In genomic region chr10:110456046-110456445, GRCh38 we compare ENCODE assay signal across 11 cellular contexts. TPM values are rescaled to one million over a fixed set of nuclear protein-coding genes. Genes with fewer than 3 reads are reported as not detected.
DNase-seq lines count a peak whose midpoint lies in the region; ATAC-seq, FAIRE-seq and TF ChIP-seq lines count a peak whose summit lies in the region.
"Had no signal": no experiment of that assay in that cellular context is flagged by ENCODE, and none has a peak within 500 bp of the region (broad histone marks: within the 10 kb centered on the region; RNA-seq: fewer than 3 reads in every experiment).

No MANE protein-coding gene starts in this region.

- CTCF ChIA-PET in GM12878 (lab: Yijun Ruan, JAX): interaction anchor here (1.2 to 1.4 kb wide), 3 partner anchors 14 to 90 kb away, joined by 3 to 6 read pairs (median 5); no protein-coding TSS in a partner anchor

- no peak overlapping the region for H2AK5ac ChIP-seq in neuronal stem cell (ENCODE audit: low read depth, low read length)

- peak overlapping the region; percentile 12 for H2BK15ac ChIP-seq in neuronal stem cell (ENCODE audit: low read length)

- no peak overlapping the region for H2AFZ ChIP-seq in GM12878 (ENCODE audit: control insufficient read depth, low read depth, low read length)
- no peak overlapping the region for H2AFZ ChIP-seq in neuronal stem cell (ENCODE audit: low read length)

- ATAC-seq in GM12878: 0 out of 3 replicates have a peak, but pooled peaks have one; percentile 6
- ATAC-seq in HG02763 (IDR thresholded peaks at IDR 0.05; ENCODE audit: unreplicated experiment): no peak
- ATAC-seq in GM18907 (IDR thresholded peaks at IDR 0.05; ENCODE audit: unreplicated experiment): no peak
- ATAC-seq: CD8-positive, alpha-beta T cell; left lung had no signal

- no peak for TF ChIP-seq RAD21 in GM12878 (IDR thresholded peaks at IDR 0.05; ENCODE audit: insufficient read depth, low read depth, low read length)

- H3K27ac ChIP-seq in BLaER1 treated with 17β-estradiol and CSF1 and Interleukin-3, amounts not matched to agents 10 nM and 100 nM: peak overlapping the region in 4 of 11 experiments; percentile 37 to 58 (median 45); a peak in 8 of 22 replicates
- H3K27ac ChIP-seq in GM12878 (ENCODE audit: control insufficient read depth, insufficient read depth): no peak overlapping the region
- no peak overlapping the region for H3K27ac ChIP-seq in neuronal stem cell (replicated peaks; ENCODE audit: low read length)
- H3K27ac ChIP-seq: left lung, ovary had no signal

- peak; percentile 7 for FAIRE-seq in GM12878 (lab: Jason Lieb, UNC)
- no peak for FAIRE-seq in D721Med (lab: Jason Lieb, UNC)

- no peak overlapping the region for H3K23ac ChIP-seq in neuronal stem cell (ENCODE audit: low read depth, low read length, poor library complexity)

- RAD21 ChIA-PET in GM12878 (lab: Charles Lee; ENCODE audit: unreplicated experiment): interaction anchor here (1.3 kb wide), 1 partner anchor 40 kb away, joined by 3 read pairs; no protein-coding TSS in a partner anchor

- no peak overlapping the region for H2BK5ac ChIP-seq in neuronal stem cell (ENCODE audit: low read length)

- 92% methylated on average over 1 of the region's 1 CpG for WGBS in GM12878 (ENCODE audit: insufficient coverage, insufficient replicate concordance, low lambda C conversion rate, missing lambda C conversion rate)
- no CpG with 5 or more reads among the region's 1 CpG for WGBS in neuronal stem cell (ENCODE audit: extremely low coverage in 2 of 2, insufficient read length in 2 of 2, insufficient replicate concordance in 1 of 2), 2 donors

- H4K91ac ChIP-seq in neuronal stem cell (ENCODE audit: low read depth, low read length, poor library complexity): no peak overlapping the region

- H3K9ac ChIP-seq in BLaER1 treated with 17β-estradiol and CSF1 and Interleukin-3, amounts not matched to agents 10 nM and 100 nM: peak overlapping the region in 5 of 11 experiments; percentile 3 to 24 (median 14); a peak in 7 of 22 replicates
- H3K9ac ChIP-seq in GM12878 (ENCODE audit: control insufficient read depth, insufficient read depth, low read length) (no peak overlapping the region), neuronal stem cell (ENCODE audit: low read depth, low read length, poor library complexity) (no peak overlapping the region)

- H2BK12ac ChIP-seq in neuronal stem cell (ENCODE audit: low read length): no peak overlapping the region

- in situ Hi-C loops in GM12878 (cut with MboI): no loop called here

- H3K4ac ChIP-seq in neuronal stem cell (ENCODE audit: low read length): no peak overlapping the region

- H3K4me1 ChIP-seq in BLaER1 treated with 17β-estradiol and CSF1 and Interleukin-3, amounts not matched to agents 10 nM and 100 nM: peaks cover 50 to 61% (median 59%) of the 10 kb centered on the region in 10 experiments
- H3K4me1 ChIP-seq in GM12878 (ENCODE audit: control insufficient read depth, insufficient read depth, low read length) (peaks cover 37% of the 10 kb centered on the region), neuronal stem cell (ENCODE audit: control insufficient read depth in 2 of 2, insufficient read depth in 1 of 2, low read depth in 1 of 2, low read length in 2 of 2) (peaks cover 2 to 8% of the 10 kb centered on the region in 2 donors)
- H3K4me1 ChIP-seq: left lung had no signal

- intact Hi-C loops in GM12878 (cut with micrococcal nuclease; ENCODE audit: unreplicated experiment): no loop called here

- TF ChIP-seq POLR2A in GM12878 (IDR thresholded peaks at IDR 0.05; ENCODE audit: low read depth, low read length): no peak

- H4K8ac ChIP-seq in neuronal stem cell (ENCODE audit: low read depth, low read length): no peak overlapping the region

- no peaks in the 10 kb centered on the region for H3K79me2 ChIP-seq in GM12878 (ENCODE audit: control insufficient read depth, insufficient read depth, low read length)

- TF ChIP-seq CTCF in GM12878 (IDR thresholded peaks at IDR 0.05 in 2 of 3, conservative IDR thresholded peaks at IDR 0.05 in 1 of 3; ENCODE audit: control insufficient read depth in 2 of 3, extremely low read depth in 1 of 3, insufficient read depth in 1 of 3, low read depth in 3 of 3, low read length in 3 of 3) (no peak), D721Med (IDR thresholded peaks at IDR 0.05; ENCODE audit: insufficient read depth, missing control alignments) (no peak)

- no peaks in the 10 kb centered on the region for H3K9me3 ChIP-seq in BLaER1 treated with 17β-estradiol and CSF1 and Interleukin-3, amounts not matched to agents 10 nM and 100 nM (replicated peaks in 1 of 11)
- no peaks in the 10 kb centered on the region for H3K9me3 ChIP-seq in GM12878 (replicated peaks; ENCODE audit: control insufficient read depth, insufficient read depth, low read length)
- H3K9me3 ChIP-seq in neuronal stem cell (replicated peaks in 1 of 2; ENCODE audit: control insufficient read depth in 2 of 2, insufficient read depth in 1 of 2, low read depth in 1 of 2, low read length in 2 of 2): no peaks in the 10 kb centered on the region
- H3K9me3 ChIP-seq: left lung, ovary had no signal

- H3K4me2 ChIP-seq in BLaER1 treated with 17β-estradiol and CSF1 and Interleukin-3, amounts not matched to agents 10 nM and 100 nM: peak overlapping the region; percentile 36 to 91 (median 86)
- H3K4me2 ChIP-seq in GM12878 (ENCODE audit: control insufficient read depth, insufficient read depth) (no peak overlapping the region), neuronal stem cell (ENCODE audit: insufficient read depth, low read length, poor library complexity, severe bottlenecking) (no peak overlapping the region)

- no peaks in the 10 kb centered on the region for H3K79me1 ChIP-seq in neuronal stem cell (ENCODE audit: low read depth, low read length)

- no peak overlapping the region for H3K14ac ChIP-seq in neuronal stem cell (ENCODE audit: low read length)

- H3K27me3 ChIP-seq in BLaER1 treated with 17β-estradiol and CSF1 and Interleukin-3, amounts not matched to agents 10 nM and 100 nM: no peaks in the 10 kb centered on the region
- no peaks in the 10 kb centered on the region for H3K27me3 ChIP-seq in GM12878 (replicated peaks in 1 of 2; ENCODE audit: control insufficient read depth in 2 of 2, insufficient read depth in 2 of 2, low read length in 1 of 2)
- H3K27me3 ChIP-seq in neuronal stem cell (ENCODE audit: control insufficient read depth in 3 of 3, insufficient read depth in 3 of 3, low read depth in 1 of 3, low read length in 3 of 3): peaks cover 0 to 20% (median 0%) of the 10 kb centered on the region in 3 experiments
- H3K27me3 ChIP-seq: left lung, ovary had no signal

- no peak overlapping the region; a peak in 1 of 20 replicates for H3K4me3 ChIP-seq in BLaER1 treated with 17β-estradiol and CSF1 and Interleukin-3, amounts not matched to agents 10 nM and 100 nM
- H3K4me3 ChIP-seq in GM12878 (no peak overlapping the region), neuronal stem cell (ENCODE audit: low read length in 2 of 2) (no peak overlapping the region)
- H3K4me3 ChIP-seq: left lung, ovary had no signal

- no peaks in the 10 kb centered on the region for H4K20me1 ChIP-seq in BLaER1 treated with 17β-estradiol and CSF1 and Interleukin-3, amounts not matched to agents 10 nM and 100 nM
- no peaks in the 10 kb centered on the region for H4K20me1 ChIP-seq in GM12878 (ENCODE audit: control insufficient read depth, insufficient read depth)

- SMC1A ChIA-PET in GM12878 (lab: Charles Lee; ENCODE audit: uncharacterized antibody, unreplicated experiment): interaction anchor here (1.0 to 2.0 kb wide), 10 partner anchors 8 to 51 kb away, joined by 3 to 7 read pairs (median 3); no protein-coding TSS in a partner anchor

- no peak overlapping the region for H2BK120ac ChIP-seq in neuronal stem cell (ENCODE audit: low read depth, low read length)

- H3K36me3 ChIP-seq in BLaER1 treated with 17β-estradiol and CSF1 and Interleukin-3, amounts not matched to agents 10 nM and 100 nM: no peaks in the 10 kb centered on the region
- H3K36me3 ChIP-seq in GM12878 (ENCODE audit: control insufficient read depth in 2 of 2, insufficient read depth in 2 of 2, low read length in 1 of 2): no peaks in the 10 kb centered on the region
- H3K36me3 ChIP-seq in neuronal stem cell (replicated peaks in 1 of 2; ENCODE audit: control insufficient read depth in 2 of 2, insufficient read depth in 2 of 2, low read length in 2 of 2): no peaks in the 10 kb centered on the region
- H3K36me3 ChIP-seq: left lung, ovary had no signal

- BruUV-seq in GM12878 (replicated peaks; lab: Mats Ljungman, UMichigan): no TSS peak

- DNase-seq in Kasumi-1 (lab: John Stamatoyannopoulos, UW) (peak; percentile 27 to 42), GM12878 (ENCODE audit: low read depth, low spot score) (no peak), neuronal stem cell (ENCODE audit: low spot score) (no peak), midbrain (lab: John Stamatoyannopoulos, UW) (no peak), D721Med (ENCODE audit: insufficient read length, low spot score) (no peak)
- DNase-seq: CD8-positive, alpha-beta T cell; left lung; ovary had no signal

- POLR2A ChIA-PET in GM12878 (lab: Charles Lee): interaction anchor here (0.6 to 1.4 kb wide), 7 partner anchors 13 to 123 kb away, joined by 3 to 8 read pairs (median 3); no protein-coding TSS in a partner anchor

- TF ChIP-seq EP300 in GM12878 (IDR thresholded peaks at IDR 0.05; ENCODE audit: borderline replicate concordance in 1 of 2, control insufficient read depth in 1 of 2, low read depth in 2 of 2, low read length in 2 of 2): no peak

- H3K18ac ChIP-seq in neuronal stem cell (ENCODE audit: low read length): no peak overlapping the region

RNA-seq across cellular contexts. Expression of gene DUSP5, which starts 41.7 kb away (rescaled TPM):
- total RNA-seq in GM12878 (2013; cell fraction: nucleolus; rRNA removed): 45.5 and 51.7 TPM in 2 replicates
- total RNA-seq in GM12878 (2014; rRNA removed) (24.1 and 26.8 TPM in 2 replicates), GM12878 (2014; rRNA removed; fragmentation: Illumina TruSeq; extraction: Trizol) (19.6 and 23.1 TPM in 2 replicates), GM12878 (2021) (41.6 and 44.9 TPM in 2 replicates)
- polyA plus RNA-seq in GM12878 (2011; ENCODE audit: low read depth): 39.0 TPM
- polyA plus RNA-seq in GM12878 (2011; rRNA removed) (77.4 and 95.9 TPM in 2 replicates), GM12878 (2014; fragmentation: Illumina TruSeq; extraction: Trizol) (25.3 and 27.8 TPM in 2 replicates), GM12878 (2014; fragmentation: Nextera tagmentation; extraction: Ambion mirVana) (10 to 100 TPM in 1 of 2 experiments, 1 to 10 TPM in 1; 7.5 to 14.6 TPM), GM12878 (2014; rRNA removed) (23.7 and 24.2 TPM in 2 replicates), GM12878 (2016; fragmentation: Nextera tagmentation; extraction: Ambion mirVana) (1 to 10 TPM; 2.1 to 6.5 TPM)
- polyA plus RNA-seq in GM12878 (2011; cell fraction: cytosol; rRNA removed): 141 and 145 TPM in 2 replicates
- polyA plus RNA-seq in GM12878 (2011; cell fraction: nucleus; rRNA removed): 117 and 144 TPM in 2 replicates
- polyA plus RNA-seq in GM12878 (2012): 44.8 and 52.5 TPM in 2 replicates
- polyA minus RNA-seq in GM12878 (2011; rRNA and poly(A)+ RNA removed): 215 and 257 TPM in 2 replicates
- polyA minus RNA-seq in GM12878 (2011; cell fraction: cytosol; rRNA and poly(A)+ RNA removed): 123 and 126 TPM in 2 replicates
- polyA minus RNA-seq in GM12878 (2011; cell fraction: nucleus; rRNA and poly(A)+ RNA removed): 83.2 and 120 TPM in 2 replicates
- 1.4 TPM for polyA plus RNA-seq in neuronal stem cell (2013, experiment 1 of 2)
- polyA plus RNA-seq in neuronal stem cell (2013, experiment 2 of 2): 1.6 TPM

Comparison
In these comparisons a context has a peak if more than half of its experiments do, and no peak if none do; other contexts are left out.
1. H3K4me2 ChIP-seq: peak in BLaER1 treated with 17β-estradiol and CSF1 and Interleukin-3, amounts not matched to agents 10 nM and 100 nM (11 of 11); none in GM12878 (single experiment) and neuronal stem cell (single experiment).
2. DNase-seq: peak in Kasumi-1 (2 of 2); none in GM12878 (single experiment), neuronal stem cell (single experiment), midbrain (single experiment) and D721Med (single experiment).